In the genomic region with DNA sequence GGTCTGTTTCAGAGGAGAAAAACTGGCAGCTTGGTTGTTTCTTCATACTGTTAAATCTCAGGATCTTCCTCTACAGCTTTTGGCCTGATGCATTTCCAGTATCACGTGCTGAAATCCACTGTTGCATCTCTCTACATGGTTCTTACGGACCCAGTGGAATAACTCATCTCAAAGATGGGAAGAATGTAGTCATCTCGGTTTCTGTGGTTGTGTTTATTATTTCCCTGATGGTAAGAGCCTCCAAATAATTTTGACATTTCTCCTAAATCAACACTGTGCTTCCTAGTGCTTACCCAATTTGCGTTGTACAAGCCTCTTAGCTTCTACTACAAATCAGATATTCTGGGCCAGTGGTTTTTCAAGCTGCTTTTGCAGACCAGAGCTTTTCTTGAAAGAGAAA, we compare ENCODE assay signal across 25 cellular contexts.
DNase-seq lines count a peak whose midpoint lies in the region; ATAC-seq and TF ChIP-seq lines count a peak whose summit lies in the region.
"Had no signal": no experiment of that assay in that cellular context is flagged by ENCODE, and none has a peak within 500 bp of the region (broad histone marks: within the 10 kb centered on the region; RNA-seq: fewer than 3 reads in every experiment).

No MANE protein-coding gene starts in this region.

- no peaks in the 10 kb centered on the region for H3K36me3 ChIP-seq in left ventricle myocardium inferior
- H3K36me3 ChIP-seq: ascending aorta; BLaER1 treated with 17β-estradiol and CSF1 and Interleukin-3, amounts not matched to agents 10 nM and 100 nM; HAP-1; transverse colon had no signal

- ATAC-seq in left cardiac atrium (peak; percentile 71 to 75), HG03196 (IDR thresholded peaks at IDR 0.05; ENCODE audit: unreplicated experiment) (no peak)
- no peak for ATAC-seq in stimulated activated naive CD8-positive, alpha-beta T cell treated with anti-CD3 and anti-CD28 coated beads, Interleukin-15, Interleukin-2, amounts not matched to agents 100 U/mL and 50 U/mL, for 24 hours
- ATAC-seq: activated CD4-positive, alpha-beta T cell treated with anti-CD3 and anti-CD28 coated beads for 36 hours; activated T-cell treated with anti-CD3 and anti-CD28 coated beads, Interleukin-2, amount 50 U/mL, for 72 hours; K562; stimulated activated naive CD8-positive, alpha-beta T cell treated with anti-CD3 and anti-CD28 coated beads, Interleukin-15, amount 100 ng/mL, for 72 hours had no signal

- H3K27me3 ChIP-seq in left ventricle myocardium inferior (ENCODE audit: low read depth) = no peaks in the 10 kb centered on the region
- H3K27me3 ChIP-seq: ascending aorta; BLaER1 treated with 17β-estradiol and CSF1 and Interleukin-3, amounts not matched to agents 10 nM and 100 nM; transverse colon had no signal

- DNase-seq in left cardiac atrium = no peak
- no peak for DNase-seq in left ventricle myocardium inferior
- peak; percentile 94 for DNase-seq in choroid plexus epithelial cell (ENCODE audit: low read depth)
- DNase-seq in iris pigment epithelial cell (ENCODE audit: low read depth) = peak; percentile 90
- no peak for DNase-seq in stimulated activated naive CD4-positive, alpha-beta T cell (lab: John Stamatoyannopoulos, UW)
- DNase-seq in NCI-H146 (lab: John Stamatoyannopoulos, UW) = no peak
- DNase-seq in stimulated activated naive CD8-positive, alpha-beta T cell treated with anti-CD3 and anti-CD28 coated beads, Interleukin-15, Interleukin-2, amounts not matched to agents 100 U/mL and 50 U/mL, for 24 hours = no peak
- DNase-seq: activated CD4-positive, alpha-beta T cell treated with anti-CD3 and anti-CD28 coated beads for 36 hours; activated naive CD4-positive, alpha-beta T cell treated with anti-CD3 and anti-CD28 coated beads, Interleukin-2, amount 10 ng/mL, durations not matched to agents 7 days and 5 days; activated T-cell treated with anti-CD3 and anti-CD28 coated beads, Interleukin-2, amount 50 U/mL, for 72 hours; foreskin fibroblast; hippocampal formation; NCI-H1694; NCI-H2171; NCI-H524; stimulated activated CD4-positive, alpha-beta T cell treated with anti-CD3 and anti-CD28 coated beads, Interleukin-4, amount 100 ng/mL, for 24 hours; stimulated activated naive CD8-positive, alpha-beta T cell treated with anti-CD3 and anti-CD28 coated beads, Interleukin-15, amount 100 ng/mL, for 72 hours; transverse colon had no signal

- no peaks in the 10 kb centered on the region for H3K4me1 ChIP-seq in left ventricle myocardium inferior
- H3K4me1 ChIP-seq: BLaER1 treated with 17β-estradiol and CSF1 and Interleukin-3, amounts not matched to agents 10 nM and 100 nM; HAP-1; transverse colon had no signal

- intact Hi-C loops in left cardiac atrium (cut with DNase I) (no loop called here), left ventricle myocardium inferior (cut with micrococcal nuclease) (no loop called here)

- no peak overlapping the region for H3K27ac ChIP-seq in left ventricle myocardium inferior (replicated peaks)
- H3K27ac ChIP-seq: ascending aorta; BLaER1 treated with 17β-estradiol and CSF1 and Interleukin-3, amounts not matched to agents 10 nM and 100 nM; coronary artery; transverse colon had no signal

- TF ChIP-seq CTCF in left ventricle myocardium inferior (IDR thresholded peaks at IDR 0.05; ENCODE audit: borderline replicate concordance) (no peak), choroid plexus epithelial cell (conservative IDR thresholded peaks at IDR 0.05; ENCODE audit: low read depth, low read length) (no peak)

- H3K4me3 ChIP-seq in left ventricle myocardium inferior (no peak overlapping the region), choroid plexus epithelial cell (ENCODE audit: low read depth, low read length) (no peak overlapping the region)
- H3K4me3 ChIP-seq: ascending aorta; BLaER1 treated with 17β-estradiol and CSF1 and Interleukin-3, amounts not matched to agents 10 nM and 100 nM; coronary artery; HAP-1; K562; lung; transverse colon had no signal

- no peaks in the 10 kb centered on the region for H3K9me3 ChIP-seq in left ventricle myocardium inferior (replicated peaks)
- H3K9me3 ChIP-seq: ascending aorta; BLaER1 treated with 17β-estradiol and CSF1 and Interleukin-3, amounts not matched to agents 10 nM and 100 nM; HAP-1; transverse colon had no signal

Comparison
In these comparisons a context has a peak if more than half of its experiments do, and no peak if none do; other contexts are left out.
1. ATAC-seq: peak in left cardiac atrium (2 of 2); none in HG03196 (single experiment) and stimulated activated naive CD8-positive, alpha-beta T cell treated with anti-CD3 and anti-CD28 coated beads, Interleukin-15, Interleukin-2, amounts not matched to agents 100 U/mL and 50 U/mL, for 24 hours (single experiment).
2. DNase-seq: peak in choroid plexus epithelial cell (single experiment) and iris pigment epithelial cell (single experiment); none in left cardiac atrium (single experiment), left ventricle myocardium inferior (single experiment), stimulated activated naive CD4-positive, alpha-beta T cell (0 of 6), NCI-H146 (single experiment) and stimulated activated naive CD8-positive, alpha-beta T cell treated with anti-CD3 and anti-CD28 coated beads, Interleukin-15, Interleukin-2, amounts not matched to agents 100 U/mL and 50 U/mL, for 24 hours (single experiment).